ENCODE assay signal across 26 cellular contexts in the genomic region with DNA sequence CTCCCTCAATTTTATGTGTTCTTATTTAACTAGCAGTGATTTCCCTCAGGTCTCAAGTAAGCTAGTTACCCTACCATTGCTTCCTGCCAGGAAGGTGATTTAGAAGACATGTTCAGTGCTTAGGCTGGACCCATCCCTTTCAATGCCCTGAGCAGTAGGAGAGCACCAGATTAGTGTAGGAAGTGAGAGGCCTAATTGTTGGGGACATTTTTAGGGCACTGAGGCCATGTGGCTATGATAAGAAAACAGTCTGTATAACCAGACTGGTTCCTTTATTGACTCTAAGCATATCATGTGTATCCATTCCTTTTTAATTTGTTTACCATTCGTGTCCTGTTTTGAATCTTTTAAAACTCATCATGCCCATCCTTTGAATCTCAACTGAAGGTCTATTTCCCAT.
DNase-seq lines count a peak whose midpoint lies in the region; ATAC-seq, FAIRE-seq and TF ChIP-seq lines count a peak whose summit lies in the region.
"Had no signal": no experiment of that assay in that cellular context is flagged by ENCODE, and none has a peak within 500 bp of the region (broad histone marks: within the 10 kb centered on the region; RNA-seq: fewer than 3 reads in every experiment).

No MANE protein-coding gene starts in this region.

- no peaks in the 10 kb centered on the region for H3K9me3 Mint-ChIP-seq in activated naive CD4-positive, alpha-beta T cell treated with anti-CD3 and anti-CD28 coated beads, Interleukin-2, amount 50 U/mL, for 72 hours
- H3K9me3 Mint-ChIP-seq: CD4-positive, alpha-beta T cell had no signal

- H3K27ac Mint-ChIP-seq in activated naive CD4-positive, alpha-beta T cell treated with anti-CD3 and anti-CD28 coated beads, Interleukin-2, amount 50 U/mL, for 72 hours = no peak overlapping the region
- H3K27ac Mint-ChIP-seq: activated CD8-positive, alpha-beta T cell treated with anti-CD3 and anti-CD28 coated beads for 36 hours; CD4-positive, alpha-beta T cell; immature natural killer cell; mesothelial cell of epicardium; naive thymus-derived CD8-positive, alpha-beta T cell; stimulated activated memory B cell treated with anti-CD40 and anti-IgM and Interleukin-4, amounts not matched to agents 10 μg/mL and 1 μg/mL and 100 μg/mL, for 72 hours had no signal

- peak overlapping the region; percentile 61 for H2AFZ ChIP-seq in GM23248
- peak overlapping the region; percentile 62 for H2AFZ ChIP-seq in fibroblast of lung (ENCODE audit: low read length)

- H3K27ac ChIP-seq in GM23248 = peak overlapping the region; percentile 78
- peak overlapping the region; percentile 46 for H3K27ac ChIP-seq in fibroblast of lung (ENCODE audit: insufficient read depth, low read length)
- H3K27ac ChIP-seq: gastrocnemius medialis, KMS-11, uterus had no signal

- TF ChIP-seq CTCF in fibroblast of lung (conservative IDR thresholded peaks at IDR 0.05 in 1 of 2, IDR thresholded peaks at IDR 0.05 in 1 of 2; ENCODE audit: low read depth in 1 of 2, low read length in 2 of 2) = no peak

- H3K9ac ChIP-seq in GM23248 (peak overlapping the region; percentile 22; the same call in 1 of the 2 replicates), fibroblast of lung (ENCODE audit: insufficient read depth, low read length) (no peak overlapping the region)
- H3K9ac ChIP-seq: KMS-11 had no signal

- H3K27me3 ChIP-seq in GM23248 (replicated peaks; ENCODE audit: insufficient read depth) (no peaks in the 10 kb centered on the region), fibroblast of lung (ENCODE audit: control insufficient read depth, insufficient read depth, low read length) (no peaks in the 10 kb centered on the region)
- H3K27me3 ChIP-seq: gastrocnemius medialis, uterus had no signal

- FAIRE-seq in urothelium cell line (lab: Jason Lieb, UNC) = peak; percentile 56

- H3K9me3 ChIP-seq in GM23248 (ENCODE audit: low read depth) = no peaks in the 10 kb centered on the region
- no peaks in the 10 kb centered on the region for H3K9me3 ChIP-seq in fibroblast of lung (ENCODE audit: control insufficient read depth, insufficient read depth, low read depth, low read length)
- H3K9me3 ChIP-seq: gastrocnemius medialis, uterus had no signal

- H3K79me2 ChIP-seq in GM23248 (ENCODE audit: insufficient read depth) = no peaks in the 10 kb centered on the region
- H3K79me2 ChIP-seq in fibroblast of lung (ENCODE audit: control insufficient read depth, insufficient read depth, low read length) = no peaks in the 10 kb centered on the region

- peak overlapping the region; percentile 49 for H3K4me3 ChIP-seq in GM23248
- H3K4me3 ChIP-seq in fibroblast of lung (replicated peaks in 1 of 4; ENCODE audit: control extremely low read depth in 1 of 4, insufficient read depth in 1 of 4, low read depth in 3 of 4, low read length in 4 of 4) = no peak overlapping the region
- H3K4me3 ChIP-seq: gastrocnemius medialis, uterus had no signal

- peaks cover 18% of the 10 kb centered on the region for H3F3A ChIP-seq in GM23248 (ENCODE audit: insufficient read depth)

- in situ Hi-C loops in GM23248 (cut with MboI) = no loop called here

- H3K9me2 ChIP-seq in GM23248 (ENCODE audit: insufficient read depth) = no peaks in the 10 kb centered on the region

- H3K4me2 ChIP-seq in GM23248 (ENCODE audit: unreplicated experiment) (peak overlapping the region; percentile 68), fibroblast of lung (ENCODE audit: extremely low read depth, insufficient read depth, low read length) (peak overlapping the region; percentile 46)
- H3K4me2 ChIP-seq: KMS-11 had no signal

- 89 to 97% methylated on average over 1 of the region's 1 CpG for WGBS in GM23248 (ENCODE audit: low coverage in 1 of 2, low lambda C conversion rate in 2 of 2, missing lambda C conversion rate in 2 of 2), 2 experiments

- ATAC-seq in activated naive CD4-positive, alpha-beta T cell treated with anti-CD3 and anti-CD28 coated beads, Interleukin-2, amount 50 U/mL, for 72 hours = no peak
- ATAC-seq: activated CD8-positive, alpha-beta T cell treated with anti-CD3 and anti-CD28 coated beads for 36 hours; gastrocnemius medialis; left lobe of liver; naive thymus-derived CD8-positive, alpha-beta T cell; stimulated activated memory B cell treated with anti-CD40 and anti-IgM and Interleukin-4, amounts not matched to agents 10 μg/mL and 1 μg/mL and 100 μg/mL, for 72 hours had no signal

- peaks cover 18% of the 10 kb centered on the region for H3K4me1 ChIP-seq in GM23248 (ENCODE audit: insufficient read depth)
- no peaks in the 10 kb centered on the region for H3K4me1 ChIP-seq in fibroblast of lung (ENCODE audit: control insufficient read depth, extremely low read depth, insufficient read depth, low read length)
- H3K4me1 ChIP-seq: gastrocnemius medialis, uterus had no signal

- no peak for DNase-seq in GM23248
- peak; percentile 89 for DNase-seq in SK-N-DZ (ENCODE audit: low spot score)
- no peak for DNase-seq in fibroblast of lung (ENCODE audit: low read depth in 2 of 2)
- no peak for DNase-seq in urothelium cell line (ENCODE audit: low spot score)
- DNase-seq in T1000 (lab: John Stamatoyannopoulos, UW) = no peak
- DNase-seq in GDM1 (lab: John Stamatoyannopoulos, UW) = no peak
- no peak for DNase-seq in activated naive CD4-positive, alpha-beta T cell treated with anti-CD3 and anti-CD28 coated beads, Interleukin-2, amount 50 U/mL, for 72 hours (ENCODE audit: low spot score in 2 of 2)
- DNase-seq: activated CD4-positive, CD25-positive, alpha-beta regulatory T cell treated with anti-CD3 and anti-CD28 coated beads, Interleukin-2, amount 50 U/mL, for 72 hours; activated CD8-positive, alpha-beta T cell treated with anti-CD3 and anti-CD28 coated beads for 36 hours; activated gamma-delta T cell treated with Interleukin-2 at 50 U/mL for 16 hours; CD4-positive, alpha-beta T cell; effector memory CD4-positive, alpha-beta T cell; gastrocnemius medialis; GOT3; hippocampal formation; immature natural killer cell; naive thymus-derived CD8-positive, alpha-beta T cell; NCI-H1694; retina; stimulated activated CD4-positive, alpha-beta T cell treated with anti-CD3 and anti-CD28 coated beads, Interleukin-4, amount 100 ng/mL, for 1 hour; uterus had no signal

- H3K36me3 Mint-ChIP-seq in activated naive CD4-positive, alpha-beta T cell treated with anti-CD3 and anti-CD28 coated beads, Interleukin-2, amount 50 U/mL, for 72 hours = no peaks in the 10 kb centered on the region
- H3K36me3 Mint-ChIP-seq: brain; immature natural killer cell; mesothelial cell of epicardium; naive thymus-derived CD8-positive, alpha-beta T cell; stimulated activated memory B cell treated with anti-CD40 and anti-IgM and Interleukin-4, amounts not matched to agents 10 μg/mL and 1 μg/mL and 100 μg/mL, for 72 hours had no signal

- H4K20me1 ChIP-seq in GM23248 (ENCODE audit: insufficient read depth) = no peaks in the 10 kb centered on the region
- H4K20me1 ChIP-seq in fibroblast of lung (ENCODE audit: control insufficient read depth, extremely low read depth, insufficient read depth, low read length) = no peaks in the 10 kb centered on the region

- H3K36me3 ChIP-seq in GM23248 (ENCODE audit: low read depth) (no peaks in the 10 kb centered on the region), fibroblast of lung (ENCODE audit: control insufficient read depth, insufficient read depth, low read length) (no peaks in the 10 kb centered on the region)
- H3K36me3 ChIP-seq: gastrocnemius medialis, uterus had no signal
